ENCODE assay signal across 15 cellular contexts in genomic region chr15:63522143-63522531, GRCh38. TPM values are rescaled to one million over a fixed set of nuclear protein-coding genes. Genes with fewer than 3 reads are reported as not detected.
DNase-seq lines count a peak whose midpoint lies in the region; ATAC-seq, FAIRE-seq and TF ChIP-seq lines count a peak whose summit lies in the region.
"Had no signal": no experiment of that assay in that cellular context is flagged by ENCODE, and none has a peak within 500 bp of the region (broad histone marks: within the 10 kb centered on the region; RNA-seq: fewer than 3 reads in every experiment).

No MANE protein-coding gene starts in this region.

- H3K4me3 ChIP-seq in adipocyte (ENCODE audit: low read length) (peak overlapping the region; percentile 23), right cardiac atrium (ENCODE audit: low read length) (no peak overlapping the region), suprapubic skin (no peak overlapping the region)
- H3K4me3 ChIP-seq: cardiac muscle cell had no signal

- H3K36me3 ChIP-seq in adipocyte (ENCODE audit: control insufficient read depth, insufficient read depth, low read length, severe bottlenecking) (no peaks in the 10 kb centered on the region), suprapubic skin (no peaks in the 10 kb centered on the region)
- H3K36me3 ChIP-seq: cardiac muscle cell had no signal

- TF ChIP-seq POLR2A in suprapubic skin (IDR thresholded peaks at IDR 0.05) (no peak), GM12892 (IDR thresholded peaks at IDR 0.05; ENCODE audit: low read depth, low read length) (no peak)

- H3K27me3 ChIP-seq in adipocyte (replicated peaks; ENCODE audit: control insufficient read depth, insufficient read depth, low read length), result no peaks in the 10 kb centered on the region
- no peaks in the 10 kb centered on the region for H3K27me3 ChIP-seq in right cardiac atrium (ENCODE audit: control insufficient read depth, insufficient read depth)
- no peaks in the 10 kb centered on the region for H3K27me3 ChIP-seq in suprapubic skin
- H3K27me3 ChIP-seq: cardiac muscle cell had no signal

- WGBS in right cardiac atrium, result 44% methylated on average over 4 of the region's 4 CpGs
- 48% methylated on average over 4 of the region's 4 CpGs for WGBS in suprapubic skin

- peak in 2 of 3 experiments; percentile 23 to 36 for DNase-seq in NCI-H1417 (lab: John Stamatoyannopoulos, UW)
- DNase-seq in NCI-H1417 treated with DMSO at 0.1 percent for 48 hours (lab: John Stamatoyannopoulos, UW), result no peak
- DNase-seq in adipocyte (ENCODE audit: low read depth), result no peak
- no peak for DNase-seq in right cardiac atrium
- DNase-seq in suprapubic skin (ENCODE audit: low spot score in 2 of 2), result no peak
- no peak for DNase-seq in GM12892 (ENCODE audit: insufficient read length)
- DNase-seq: 8988T, activated gamma-delta T cell treated with Interleukin-2 at 50 U/mL for 16 hours, head of caudate nucleus, naive B cell, NCI-H2107 had no signal

- intact Hi-C loops in right cardiac atrium (cut with DNase I), result no loop called here

- H3K27ac ChIP-seq in right cardiac atrium (ENCODE audit: low read length), result no peak overlapping the region
- peak overlapping the region; percentile 82 for H3K27ac ChIP-seq in suprapubic skin
- H3K27ac ChIP-seq: cardiac muscle cell had no signal

- ATAC-seq in right cardiac atrium, result peak; percentile 29 to 44
- ATAC-seq in HG02798 (IDR thresholded peaks at IDR 0.05; ENCODE audit: poor library complexity, unreplicated experiment), result no peak
- no peak for ATAC-seq in GM18502 (IDR thresholded peaks at IDR 0.05; ENCODE audit: poor library complexity, unreplicated experiment)

- H3K9ac ChIP-seq in adipocyte (ENCODE audit: low read length), result peak overlapping the region; percentile 53

- H3K4me1 ChIP-seq in adipocyte (ENCODE audit: control insufficient read depth, insufficient read depth, low read length), result peaks cover 62% of the 10 kb centered on the region
- peaks cover 15% of the 10 kb centered on the region for H3K4me1 ChIP-seq in right cardiac atrium (ENCODE audit: control insufficient read depth, insufficient read depth, low read length)
- H3K4me1 ChIP-seq in suprapubic skin, result peaks cover 90% of the 10 kb centered on the region

- FAIRE-seq in GM12892 (lab: Jason Lieb, UNC), result no peak
- FAIRE-seq: D721Med had no signal

- no peak for TF ChIP-seq CTCF in suprapubic skin (IDR thresholded peaks at IDR 0.05)

- no peak for TF ChIP-seq EP300 in suprapubic skin (IDR thresholded peaks at IDR 0.05)

- H3K9me3 ChIP-seq in adipocyte (ENCODE audit: control insufficient read depth, low read length) (no peaks in the 10 kb centered on the region), right cardiac atrium (ENCODE audit: control insufficient read depth, low read length) (no peaks in the 10 kb centered on the region), suprapubic skin (no peaks in the 10 kb centered on the region)

RNA-seq across cellular contexts. Expression of gene USP3, which starts 17.7 kb away (rescaled TPM):
- total RNA-seq in right cardiac atrium (10 to 100 TPM; 17.6 to 26.0 (median 21.2) TPM), suprapubic skin (100 to 1,000 TPM in 1 of 4 donors, 10 to 100 TPM in 3; 43.2 to 105 (median 48.0) TPM)
- polyA plus RNA-seq in right cardiac atrium, result 7.8 TPM
- 27.9 TPM for polyA plus RNA-seq in GM12892 (2012; ENCODE audit: missing spikeins)

Comparison
In these comparisons a context has a peak if more than half of its experiments do, and no peak if none do; other contexts are left out.
1. DNase-seq: peak in NCI-H1417 (2 of 3); none in NCI-H1417 treated with DMSO at 0.1 percent for 48 hours (single experiment), adipocyte (single experiment), right cardiac atrium (0 of 3), suprapubic skin (0 of 2) and GM12892 (single experiment).
2. ATAC-seq: peak in right cardiac atrium (2 of 2); none in HG02798 (single experiment) and GM18502 (single experiment).